In the genomic region with DNA sequence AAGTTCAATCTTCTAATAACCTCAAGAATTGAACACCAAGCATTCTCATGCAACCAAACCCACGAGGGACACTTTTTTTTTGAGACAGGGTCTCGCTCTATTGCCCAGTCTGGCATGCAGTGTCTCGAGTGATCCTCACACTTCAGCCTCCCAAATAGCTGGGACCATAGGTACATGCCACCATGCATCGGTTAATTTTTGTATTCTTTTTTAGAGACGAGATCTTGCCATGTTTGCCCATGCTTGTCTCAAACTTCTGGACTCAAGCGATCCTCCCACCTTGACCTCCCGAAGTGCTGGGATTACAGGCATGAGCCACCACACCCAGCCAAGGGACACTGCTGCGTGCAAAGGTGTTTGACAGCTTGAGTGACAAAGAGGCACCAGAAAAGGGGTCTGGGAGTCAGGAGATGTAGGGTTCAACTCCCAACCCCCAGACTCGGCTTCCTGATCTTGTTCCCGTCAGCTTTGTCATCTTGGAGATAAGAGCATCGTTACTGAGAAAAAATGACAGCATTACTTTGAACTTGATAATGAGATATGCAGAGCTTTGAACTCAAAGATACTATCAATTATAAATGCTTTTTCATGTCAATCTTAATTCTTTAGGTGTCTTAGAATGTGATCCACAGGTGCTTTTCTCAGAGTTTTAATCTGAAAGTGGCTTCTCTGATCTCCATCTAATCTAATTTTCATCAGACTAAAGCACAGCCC, we compare ENCODE assay signal across 21 cellular contexts. TPM values are rescaled to one million over a fixed set of nuclear protein-coding genes. Genes with fewer than 3 reads are reported as not detected.
A peak's percentile ranks its signal among the peaks of the same experiment; 100 is the strongest.
DNase-seq lines count a peak whose midpoint lies in the region; ATAC-seq, FAIRE-seq and TF ChIP-seq lines count a peak whose summit lies in the region.
"Had no signal": no experiment of that assay in that cellular context is flagged by ENCODE, and none has a peak within 500 bp of the region (broad histone marks: within the 10 kb centered on the region; RNA-seq: fewer than 3 reads in every experiment).

No MANE protein-coding gene starts in this region.

- TF ChIP-seq EP300 in K562 (IDR thresholded peaks at IDR 0.05; ENCODE audit: low read length) = no peak

- in situ Hi-C loops in K562 (cut with MboI) = no loop called here

- no peak overlapping the region for H3K27ac Mint-ChIP-seq in CD8-positive, alpha-beta T cell
- no peak overlapping the region for H3K27ac Mint-ChIP-seq in IgD-negative memory B cell
- H3K27ac Mint-ChIP-seq in natural killer cell treated with Interleukin-12 subunit alpha and Interleukin-12 subunit beta and Interleukin-15 and Interleukin-18, amount 100 ng/mL, for 72 hours = peak overlapping the region in 1 of 2 donors; percentile 25
- H3K27ac Mint-ChIP-seq: stimulated activated memory B cell treated with anti-CD40 and anti-IgM and Interleukin-4, amounts not matched to agents 10 μg/mL and 1 μg/mL and 100 μg/mL, for 72 hours had no signal

- H3K4me3 ChIP-seq in CD8-positive, alpha-beta T cell (ENCODE audit: low read depth, low read length) = no peak overlapping the region
- no peak overlapping the region for H3K4me3 ChIP-seq in K562
- H3K4me3 ChIP-seq: GM23248, heart right ventricle, SJSA1, skin epidermis had no signal

- H4K20me1 ChIP-seq in K562 (replicated peaks; ENCODE audit: control insufficient read depth, insufficient read depth, low read length) = no peaks in the 10 kb centered on the region

- H3K4me1 Mint-ChIP-seq in CD8-positive, alpha-beta T cell (ENCODE audit: low read depth) = peaks cover 24% of the 10 kb centered on the region
- peaks cover 15 to 18% (median 16%) of the 10 kb centered on the region in 3 donors for H3K4me1 Mint-ChIP-seq in IgD-negative memory B cell
- peaks cover 18 to 19% of the 10 kb centered on the region in 2 donors for H3K4me1 Mint-ChIP-seq in natural killer cell treated with Interleukin-12 subunit alpha and Interleukin-12 subunit beta and Interleukin-15 and Interleukin-18, amount 100 ng/mL, for 72 hours (ENCODE audit: low read depth in 2 of 2)

- CTCF ChIA-PET in CD8-positive, alpha-beta T cell (lab: Charles Lee) = interaction anchor here (1.1 kb wide), 1 partner anchor 50 kb away, joined by 3 read pairs; no protein-coding TSS in a partner anchor
- CTCF ChIA-PET in K562 (lab: Yijun Ruan, JAX; ENCODE audit: low intra/inter-chr PET ratio) = interaction anchor here (0.6 kb wide), 1 partner anchor 146 kb away, joined by 5 read pairs; no protein-coding TSS in a partner anchor

- peaks cover 30% of the 10 kb centered on the region for H3K79me2 ChIP-seq in K562 (ENCODE audit: control insufficient read depth, insufficient read depth, low read length)

- TF ChIP-seq RAD21 in K562 (CRISPR knock-in tag; conservative IDR thresholded peaks at IDR 0.05 in 1 of 2, IDR thresholded peaks at IDR 0.05 in 1 of 2) = no peak

- peaks cover 6% of the 10 kb centered on the region for H3K4me1 ChIP-seq in CD8-positive, alpha-beta T cell (ENCODE audit: insufficient read depth, low read length)
- peaks cover 31 to 42% of the 10 kb centered on the region in 2 experiments; a peak in 4 of 5 replicates for H3K4me1 ChIP-seq in K562 (replicated peaks in 1 of 2; ENCODE audit: control insufficient read depth in 2 of 2, insufficient read depth in 2 of 2, low read length in 2 of 2)

- no peaks in the 10 kb centered on the region for H3K27me3 ChIP-seq in CD8-positive, alpha-beta T cell (ENCODE audit: insufficient read depth, low read length)
- H3K27me3 ChIP-seq in K562 (ENCODE audit: control insufficient read depth in 2 of 2, insufficient read depth in 2 of 2, low read length in 2 of 2) = no peaks in the 10 kb centered on the region
- H3K27me3 ChIP-seq: SJSA1 had no signal

- no peak overlapping the region for H3K27ac ChIP-seq in CD8-positive, alpha-beta T cell (ENCODE audit: low read depth, low read length)
- H3K27ac ChIP-seq in K562 (ENCODE audit: extremely low read depth, low read depth, low read length) = no peak overlapping the region
- H3K27ac ChIP-seq: GM23248, heart right ventricle, neutrophil, SJSA1, skin epidermis, WERI-Rb-1 had no signal

- peaks cover 10% of the 10 kb centered on the region for H3K27me3 Mint-ChIP-seq in CD8-positive, alpha-beta T cell (ENCODE audit: low read depth)
- peaks cover 19% of the 10 kb centered on the region for H3K27me3 Mint-ChIP-seq in IgD-negative memory B cell
- peaks cover 8 to 26% of the 10 kb centered on the region in 2 donors for H3K27me3 Mint-ChIP-seq in natural killer cell treated with Interleukin-12 subunit alpha and Interleukin-12 subunit beta and Interleukin-15 and Interleukin-18, amount 100 ng/mL, for 72 hours

- H3K9me3 ChIP-seq in CD8-positive, alpha-beta T cell (ENCODE audit: low read length) = no peaks in the 10 kb centered on the region
- H3K9me3 ChIP-seq in K562 (replicated peaks; ENCODE audit: control insufficient read depth, insufficient read depth, low read depth, low read length) = no peaks in the 10 kb centered on the region
- H3K9me3 ChIP-seq: heart right ventricle, neutrophil, SJSA1 had no signal

- H3K36me3 Mint-ChIP-seq in CD8-positive, alpha-beta T cell = no peaks in the 10 kb centered on the region
- peaks cover 2% of the 10 kb centered on the region for H3K36me3 Mint-ChIP-seq in IgD-negative memory B cell
- H3K36me3 Mint-ChIP-seq in natural killer cell treated with Interleukin-12 subunit alpha and Interleukin-12 subunit beta and Interleukin-15 and Interleukin-18, amount 100 ng/mL, for 72 hours = no peaks in the 10 kb centered on the region
- H3K36me3 Mint-ChIP-seq: stimulated activated memory B cell treated with anti-CD40 and anti-IgM and Interleukin-4, amounts not matched to agents 10 μg/mL and 1 μg/mL and 100 μg/mL, for 72 hours had no signal

- WGBS in K562 (ENCODE audit: insufficient coverage, low coverage, missing lambda C conversion rate) = 23% methylated on average over 11 of the region's 11 CpGs

- no peak overlapping the region for H2AFZ ChIP-seq in K562 (ENCODE audit: low read depth, low read length)
- H2AFZ ChIP-seq: GM23248 had no signal

- no peaks in the 10 kb centered on the region for H3K36me3 ChIP-seq in CD8-positive, alpha-beta T cell (ENCODE audit: insufficient read depth, low read length)
- no peaks in the 10 kb centered on the region for H3K36me3 ChIP-seq in K562 (ENCODE audit: control insufficient read depth, insufficient read depth, low read length)
- H3K36me3 ChIP-seq: heart right ventricle, neutrophil, WERI-Rb-1 had no signal

- POLR2A ChIA-PET in CD8-positive, alpha-beta T cell (lab: Charles Lee) = no interaction called here
- POLR2A ChIA-PET in K562 (lab: Yijun Ruan, JAX) = interaction anchor here (0.6 kb wide), 1 partner anchor 50 kb away, joined by 3 read pairs; no protein-coding TSS in a partner anchor

- intact Hi-C loops in CD8-positive, alpha-beta T cell (cut with DNase I, micrococcal nuclease) = loop anchor here in 1 of 2 experiments (5.0 kb wide), 1 partner anchor 48 kb away; no protein-coding TSS in a partner anchor
- intact Hi-C loops in K562 (cut with micrococcal nuclease) = loop anchor here (5.0 kb wide), 1 partner anchor 47 kb away; no protein-coding TSS in a partner anchor

- peak overlapping the region; percentile 77 for H3K4me3 Mint-ChIP-seq in CD8-positive, alpha-beta T cell
- H3K4me3 Mint-ChIP-seq in IgD-negative memory B cell = peak overlapping the region; percentile 38 to 85 (median 64)
- H3K4me3 Mint-ChIP-seq in natural killer cell treated with Interleukin-12 subunit alpha and Interleukin-12 subunit beta and Interleukin-15 and Interleukin-18, amount 100 ng/mL, for 72 hours = peak overlapping the region; percentile 75

- no peak for ATAC-seq in CD8-positive, alpha-beta T cell
- ATAC-seq in K562 = no peak
- no peak for ATAC-seq in natural killer cell treated with Interleukin-12 subunit alpha and Interleukin-12 subunit beta and Interleukin-15 and Interleukin-18, amount 100 ng/mL, for 72 hours
- no peak for ATAC-seq in GM21717 (IDR thresholded peaks at IDR 0.05; ENCODE audit: unreplicated experiment)
- ATAC-seq in HG02798 (IDR thresholded peaks at IDR 0.05; ENCODE audit: poor library complexity, unreplicated experiment) = no peak
- ATAC-seq: heart right ventricle; stimulated activated memory B cell treated with anti-CD40 and anti-IgM and Interleukin-4, amounts not matched to agents 10 μg/mL and 1 μg/mL and 100 μg/mL, for 72 hours had no signal

- H3K9me3 Mint-ChIP-seq in CD8-positive, alpha-beta T cell = no peaks in the 10 kb centered on the region
- H3K9me3 Mint-ChIP-seq in IgD-negative memory B cell = no peaks in the 10 kb centered on the region
- no peaks in the 10 kb centered on the region for H3K9me3 Mint-ChIP-seq in natural killer cell treated with Interleukin-12 subunit alpha and Interleukin-12 subunit beta and Interleukin-15 and Interleukin-18, amount 100 ng/mL, for 72 hours
- H3K9me3 Mint-ChIP-seq: stimulated activated memory B cell treated with anti-CD40 and anti-IgM and Interleukin-4, amounts not matched to agents 10 μg/mL and 1 μg/mL and 100 μg/mL, for 72 hours had no signal

- no peak for DNase-seq in CD8-positive, alpha-beta T cell
- no peak for DNase-seq in K562 (ENCODE audit: extremely low read depth in 1 of 4, low spot score in 3 of 4)
- DNase-seq in natural killer cell treated with Interleukin-12 subunit alpha and Interleukin-12 subunit beta and Interleukin-15 and Interleukin-18, amount 100 ng/mL, for 72 hours (ENCODE audit: low spot score) = no peak
- DNase-seq in stimulated activated CD4-positive, alpha-beta T cell treated with anti-CD3 and anti-CD28 coated beads, Interleukin-12 subunit alpha, Interleukin-12 subunit beta, amount 100 ng/mL, for 4 hours = no peak
- DNase-seq: activated CD4-positive, alpha-beta T cell treated with anti-CD3 and anti-CD28 coated beads, Interleukin-2, amount 50 U/mL, for 48 hours; activated naive CD4-positive, alpha-beta T cell; activated T-cell treated with anti-CD3 and anti-CD28 coated beads for 4 hours; central memory CD4-positive, alpha-beta T cell; GM23248; heart right ventricle; WERI-Rb-1 had no signal

- no peak overlapping the region for H3K4me2 ChIP-seq in K562 (ENCODE audit: insufficient read depth, low read length)

- TF ChIP-seq CTCF in CD8-positive, alpha-beta T cell (IDR thresholded peaks at IDR 0.05) = no peak
- TF ChIP-seq CTCF in K562 (IDR thresholded peaks at IDR 0.05 in 2 of 3, conservative IDR thresholded peaks at IDR 0.05 in 1 of 3; ENCODE audit: insufficient read depth in 2 of 3, low read depth in 1 of 3, low read length in 3 of 3) = no peak

- no peak for FAIRE-seq in K562 (lab: Jason Lieb, UNC)
- FAIRE-seq: GM12892, HepG2, RCC 7860 had no signal

- no TSS peak for BruUV-seq in K562 (replicated peaks; lab: Mats Ljungman, UMichigan)

- no peak overlapping the region for H3K9ac ChIP-seq in K562 (ENCODE audit: insufficient read depth in 1 of 2, low read depth in 2 of 2, low read length in 2 of 2)
- H3K9ac ChIP-seq: GM23248 had no signal

- no peaks in the 10 kb centered on the region for H3K9me1 ChIP-seq in K562 (ENCODE audit: control insufficient read depth, insufficient read depth, low read length)

- no peak for TF ChIP-seq POLR2A in K562 (conservative IDR thresholded peaks at IDR 0.05)

RNA-seq across cellular contexts. Expression of a gene that starts 1.6 kb away (rescaled TPM):
- 10 to 100 TPM; 12.1 to 14.9 TPM for total RNA-seq in CD8-positive, alpha-beta T cell
- polyA plus RNA-seq in IgD-negative memory B cell (3.0 TPM), K562 (2011; rRNA removed) (11.4 and 16.2 TPM in 2 replicates), K562 (2014; fragmentation: Illumina TruSeq; extraction: Trizol) (12.3 and 13.8 TPM in 2 replicates), K562 (2014; fragmentation: Nextera tagmentation; extraction: Ambion mirVana) (under 1 TPM; 0.25 to 0.42 TPM), K562 (2014; rRNA removed) (13.8 and 17.0 TPM in 2 replicates)
- total RNA-seq in K562 (2011; cell fraction: chromatin; rRNA removed; ENCODE audit: low replicate concordance) = 23.7 and 39.3 TPM in 2 replicates
- 19.7 and 23.5 TPM in 2 replicates for total RNA-seq in K562 (2011; cell fraction: nucleolus; rRNA removed)
- total RNA-seq in K562 (2011; cell fraction: nucleoplasm; rRNA removed) = 22.3 and 24.9 TPM in 2 replicates
- total RNA-seq in K562 (2014; rRNA removed) (8.8 and 14.3 TPM in 2 replicates), K562 (2014; rRNA removed; fragmentation: Illumina TruSeq; extraction: Trizol) (7.4 and 8.4 TPM in 2 replicates), K562 (2015; rRNA removed; fragmentation: Illumina TruSeq; extraction: Trizol) (11.5 TPM in 2 replicates), K562 (2021) (14.8 and 15.2 TPM in 2 replicates)
- polyA plus RNA-seq in K562 (2011; cell fraction: cytosol; rRNA removed) = 13.6 and 14.6 TPM in 2 replicates
- 43.6 and 45.1 TPM in 2 replicates for polyA plus RNA-seq in K562 (2011; cell fraction: nucleus; rRNA removed)
- polyA plus RNA-seq in K562 (2012) = 11.3 and 12.8 TPM in 2 replicates
- polyA minus RNA-seq in K562 (2011; rRNA and poly(A)+ RNA removed) = 5.5 and 6.4 TPM in 2 replicates
- 8.1 and 9.3 TPM in 2 replicates for polyA minus RNA-seq in K562 (2011; cell fraction: cytosol; rRNA and poly(A)+ RNA removed)
- 9.8 and 12.1 TPM in 2 replicates for polyA minus RNA-seq in K562 (2011; cell fraction: nucleus; rRNA and poly(A)+ RNA removed)
- 1 to 10 TPM in 1 of 2 donors, under 1 TPM in 1; 0.64 to 5.4 TPM for total RNA-seq in natural killer cell treated with Interleukin-12 subunit alpha and Interleukin-12 subunit beta and Interleukin-15 and Interleukin-18, amount 100 ng/mL, for 72 hours
